13 cellular contexts compared by ENCODE assay signal in the genomic region with DNA sequence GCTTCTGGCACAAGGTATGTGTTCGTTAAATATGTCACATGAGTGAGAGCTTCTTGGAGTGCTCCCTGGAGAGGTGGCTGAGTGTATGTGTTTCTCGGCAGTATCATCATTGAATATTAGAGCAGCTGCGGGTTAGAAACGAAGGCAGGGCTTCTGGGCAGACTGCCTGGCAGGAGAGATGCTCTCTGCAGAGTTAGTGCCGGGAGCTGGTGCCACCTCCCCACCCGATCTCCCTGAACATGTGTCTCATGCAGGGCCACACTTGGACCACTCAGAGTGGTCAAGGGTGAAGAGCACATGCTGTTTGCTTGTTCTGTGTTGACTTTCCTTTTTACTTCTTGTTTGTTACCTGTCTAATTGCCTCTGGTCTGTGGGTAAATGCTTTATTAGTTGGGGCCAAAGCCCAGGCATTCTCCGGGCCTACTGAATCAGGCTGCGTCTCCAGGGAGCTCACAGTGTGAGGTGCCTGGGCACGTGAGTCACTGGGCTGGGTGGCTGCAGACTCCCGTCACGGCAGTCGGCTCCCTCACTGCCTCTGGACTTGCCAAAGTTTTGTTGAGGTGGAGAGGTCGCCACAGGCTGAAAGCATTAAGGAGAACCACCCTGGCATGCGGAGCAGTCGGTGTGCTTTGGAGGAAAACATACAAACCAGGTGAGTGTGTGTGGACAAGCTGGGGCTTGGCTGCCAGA.
A peak's percentile ranks its signal among the peaks of the same experiment; 100 is the strongest.
DNase-seq lines count a peak whose midpoint lies in the region; ATAC-seq lines count a peak whose summit lies in the region.
"Had no signal": no experiment of that assay in that cellular context is flagged by ENCODE, and none has a peak within 500 bp of the region (broad histone marks: within the 10 kb centered on the region; RNA-seq: fewer than 3 reads in every experiment).

No MANE protein-coding gene starts in this region.

- H3K4me1 ChIP-seq in esophagus (ENCODE audit: control insufficient read depth in 2 of 2, insufficient read depth in 2 of 2, low read length in 1 of 2): peaks cover 0 to 7% of the 10 kb centered on the region in 2 donors
- H3K4me1 ChIP-seq: BLaER1 had no signal

- no peak overlapping the region for H3K27ac Mint-ChIP-seq in activated naive CD8-positive, alpha-beta T cell treated with anti-CD3 and anti-CD28 coated beads for 36 hours
- no peak overlapping the region for H3K27ac Mint-ChIP-seq in activated CD8-positive, alpha-beta T cell treated with anti-CD3 and anti-CD28 coated beads, Interleukin-2, amount 10 ng/mL, durations not matched to agents 7 days and 5 days

- peak overlapping the region; percentile 58 to 65 for H3K27ac ChIP-seq in esophagus (ENCODE audit: low read depth in 2 of 2, low read length in 1 of 2)
- H3K27ac ChIP-seq: BLaER1 had no signal

- H3K36me3 ChIP-seq in esophagus (ENCODE audit: control insufficient read depth in 2 of 2, insufficient read depth in 2 of 2, low read length in 1 of 2): no peaks in the 10 kb centered on the region
- H3K36me3 ChIP-seq: BLaER1, stomach had no signal

- H3K4me3 ChIP-seq in esophagus (ENCODE audit: low read depth in 1 of 2, low read length in 2 of 2): no peak overlapping the region
- H3K4me3 ChIP-seq: BLaER1, stomach had no signal

- DNase-seq in GM03348 (ENCODE audit: low spot score) (peak; percentile 13), NCI-H510A (lab: John Stamatoyannopoulos, UW) (peak; percentile 42), renal cortical epithelial cell (ENCODE audit: low read depth) (peak; percentile 78)
- DNase-seq in activated naive CD8-positive, alpha-beta T cell treated with anti-CD3 and anti-CD28 coated beads for 36 hours: no peak
- DNase-seq in activated CD8-positive, alpha-beta T cell treated with anti-CD3 and anti-CD28 coated beads, Interleukin-2, amount 10 ng/mL, durations not matched to agents 7 days and 5 days: no peak
- DNase-seq: HCEC 1CT; KG1; stimulated activated CD4-positive, alpha-beta T cell treated with anti-CD3 and anti-CD28 coated beads, Interleukin-1b, Interleukin-23, amount 100 ng/mL, for 48 hours; stomach had no signal

- H3K36me3 Mint-ChIP-seq in activated naive CD8-positive, alpha-beta T cell treated with anti-CD3 and anti-CD28 coated beads for 36 hours: no peaks in the 10 kb centered on the region
- H3K36me3 Mint-ChIP-seq in activated CD8-positive, alpha-beta T cell treated with anti-CD3 and anti-CD28 coated beads, Interleukin-2, amount 10 ng/mL, durations not matched to agents 7 days and 5 days (ENCODE audit: low read depth): no peaks in the 10 kb centered on the region

- no peaks in the 10 kb centered on the region for H3K27me3 Mint-ChIP-seq in activated naive CD8-positive, alpha-beta T cell treated with anti-CD3 and anti-CD28 coated beads for 36 hours
- no peaks in the 10 kb centered on the region for H3K27me3 Mint-ChIP-seq in activated CD8-positive, alpha-beta T cell treated with anti-CD3 and anti-CD28 coated beads, Interleukin-2, amount 10 ng/mL, durations not matched to agents 7 days and 5 days (ENCODE audit: low read depth)

- CTCF ChIA-PET in activated CD8-positive, alpha-beta T cell treated with anti-CD3 and anti-CD28 coated beads, Interleukin-2, amount 10 ng/mL, durations not matched to agents 7 days and 5 days (lab: Charles Lee): interaction anchor here (0.7 kb wide), 2 partner anchors 28 to 1123 kb away, joined by 3 read pairs; no protein-coding TSS in a partner anchor

- no peaks in the 10 kb centered on the region for H3K9me3 ChIP-seq in esophagus (ENCODE audit: control insufficient read depth in 2 of 2, insufficient read depth in 1 of 2, low read depth in 1 of 2, low read length in 1 of 2)
- H3K9me3 ChIP-seq: BLaER1, stomach had no signal

- no peak overlapping the region for H3K4me3 Mint-ChIP-seq in activated naive CD8-positive, alpha-beta T cell treated with anti-CD3 and anti-CD28 coated beads for 36 hours
- no peak overlapping the region for H3K4me3 Mint-ChIP-seq in activated CD8-positive, alpha-beta T cell treated with anti-CD3 and anti-CD28 coated beads, Interleukin-2, amount 10 ng/mL, durations not matched to agents 7 days and 5 days

- H3K27me3 ChIP-seq in esophagus (ENCODE audit: control insufficient read depth in 1 of 2, insufficient read depth in 2 of 2, low read length in 2 of 2): no peaks in the 10 kb centered on the region
- H3K27me3 ChIP-seq: BLaER1, stomach had no signal

- 33 to 56% methylated on average over 15 of the region's 15 CpGs for WGBS in esophagus, 2 donors

- no peaks in the 10 kb centered on the region for H3K4me1 Mint-ChIP-seq in activated naive CD8-positive, alpha-beta T cell treated with anti-CD3 and anti-CD28 coated beads for 36 hours
- no peaks in the 10 kb centered on the region for H3K4me1 Mint-ChIP-seq in activated CD8-positive, alpha-beta T cell treated with anti-CD3 and anti-CD28 coated beads, Interleukin-2, amount 10 ng/mL, durations not matched to agents 7 days and 5 days (ENCODE audit: low read depth)

- ATAC-seq in GM19397 (IDR thresholded peaks at IDR 0.05; ENCODE audit: unreplicated experiment) (no peak), GM18511 (IDR thresholded peaks at IDR 0.05; ENCODE audit: unreplicated experiment) (no peak)
- no peak for ATAC-seq in activated CD8-positive, alpha-beta T cell treated with anti-CD3 and anti-CD28 coated beads, Interleukin-2, amount 10 ng/mL, durations not matched to agents 7 days and 5 days

- H3K9me3 Mint-ChIP-seq in activated naive CD8-positive, alpha-beta T cell treated with anti-CD3 and anti-CD28 coated beads for 36 hours: no peaks in the 10 kb centered on the region
- no peaks in the 10 kb centered on the region for H3K9me3 Mint-ChIP-seq in activated CD8-positive, alpha-beta T cell treated with anti-CD3 and anti-CD28 coated beads, Interleukin-2, amount 10 ng/mL, durations not matched to agents 7 days and 5 days (ENCODE audit: insufficient read depth)

- POLR2A ChIA-PET in activated CD8-positive, alpha-beta T cell treated with anti-CD3 and anti-CD28 coated beads, Interleukin-2, amount 10 ng/mL, durations not matched to agents 7 days and 5 days (lab: Charles Lee): no interaction called here

Comparison
In these comparisons a context has a peak if more than half of its experiments do, and no peak if none do; other contexts are left out.
1. DNase-seq: peak in GM03348 (single experiment), NCI-H510A (single experiment) and renal cortical epithelial cell (single experiment); none in activated naive CD8-positive, alpha-beta T cell treated with anti-CD3 and anti-CD28 coated beads for 36 hours (single experiment) and activated CD8-positive, alpha-beta T cell treated with anti-CD3 and anti-CD28 coated beads, Interleukin-2, amount 10 ng/mL, durations not matched to agents 7 days and 5 days (single experiment).